ENCODE assay signal across 1 cellular context in the genomic region with DNA sequence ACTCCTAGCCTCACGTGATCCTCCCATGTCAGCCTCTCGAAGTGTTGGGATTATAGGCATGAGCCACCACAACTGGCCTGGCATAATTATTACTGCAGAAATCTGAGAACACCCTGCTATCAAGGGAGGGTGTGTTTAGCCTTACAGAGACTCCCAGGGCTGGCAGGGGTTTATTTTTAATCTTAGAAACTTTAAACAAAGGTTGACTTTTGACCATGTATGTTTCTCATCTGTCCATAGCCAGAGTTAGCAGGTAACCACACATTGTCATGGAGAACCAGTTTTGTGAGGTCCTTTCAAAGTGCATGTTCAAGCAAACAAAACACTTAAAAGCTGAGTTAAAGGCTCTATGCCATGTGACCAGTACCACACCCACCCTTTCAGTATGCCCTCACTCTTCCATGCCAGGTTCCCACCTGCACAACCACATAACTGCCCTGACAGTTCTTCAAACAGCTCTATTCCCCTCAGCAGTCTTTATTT.
TF ChIP-seq lines count a peak whose summit lies in the region.

No MANE protein-coding gene starts in this region.

TF ChIP-seq in IMR-90, 13 proteins besides CTCF, POLR2A, EP300 and RAD21:
- TF ChIP-seq SMC3 (IDR thresholded peaks at IDR 0.05; ENCODE audit: low read depth, low read length) (no peak), BHLHE40 (IDR thresholded peaks at IDR 0.05; ENCODE audit: low read depth, low read length) (no peak)
